2 cellular contexts compared by ENCODE assay signal in the genomic region with DNA sequence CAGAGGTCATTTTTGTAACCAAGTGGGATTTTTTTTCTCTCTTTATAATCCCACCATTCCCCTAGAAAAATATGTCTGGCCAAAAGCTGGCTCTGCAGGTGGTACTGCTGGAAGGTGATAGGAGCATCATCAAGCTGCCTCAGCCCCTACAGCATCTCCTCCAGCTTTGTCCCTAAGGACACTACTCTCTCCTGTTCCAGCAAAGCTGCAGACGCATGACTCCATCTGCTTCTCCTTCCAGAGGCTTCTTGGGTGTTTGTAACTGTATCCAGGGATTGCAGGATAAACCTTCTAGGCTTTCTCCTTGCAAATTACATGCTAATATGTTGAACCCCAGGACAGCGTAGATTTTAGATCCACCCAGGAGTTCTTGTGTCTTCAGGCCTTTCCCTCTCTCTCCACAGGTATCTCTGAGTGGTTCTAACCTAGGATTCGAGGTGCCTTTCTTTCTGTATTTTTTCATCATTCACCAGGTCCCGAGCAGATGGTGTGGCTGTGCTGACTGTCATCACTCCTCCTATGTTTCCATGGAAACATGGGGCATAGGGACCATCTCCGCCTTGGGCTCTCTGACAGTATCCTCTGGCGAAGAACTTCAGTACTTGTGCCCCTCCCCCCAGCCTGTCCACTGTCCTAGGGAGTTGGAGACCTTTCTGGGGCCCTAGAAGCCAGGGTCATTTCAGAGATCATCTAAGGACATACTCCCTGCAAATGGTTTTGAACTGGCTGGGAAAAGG.
TF ChIP-seq lines count a peak whose summit lies in the region.

No MANE protein-coding gene starts in this region.

TF ChIP-seq in SK-N-SH, 30 proteins besides CTCF, POLR2A, EP300 and RAD21:
- TF ChIP-seq, protein P1, sequence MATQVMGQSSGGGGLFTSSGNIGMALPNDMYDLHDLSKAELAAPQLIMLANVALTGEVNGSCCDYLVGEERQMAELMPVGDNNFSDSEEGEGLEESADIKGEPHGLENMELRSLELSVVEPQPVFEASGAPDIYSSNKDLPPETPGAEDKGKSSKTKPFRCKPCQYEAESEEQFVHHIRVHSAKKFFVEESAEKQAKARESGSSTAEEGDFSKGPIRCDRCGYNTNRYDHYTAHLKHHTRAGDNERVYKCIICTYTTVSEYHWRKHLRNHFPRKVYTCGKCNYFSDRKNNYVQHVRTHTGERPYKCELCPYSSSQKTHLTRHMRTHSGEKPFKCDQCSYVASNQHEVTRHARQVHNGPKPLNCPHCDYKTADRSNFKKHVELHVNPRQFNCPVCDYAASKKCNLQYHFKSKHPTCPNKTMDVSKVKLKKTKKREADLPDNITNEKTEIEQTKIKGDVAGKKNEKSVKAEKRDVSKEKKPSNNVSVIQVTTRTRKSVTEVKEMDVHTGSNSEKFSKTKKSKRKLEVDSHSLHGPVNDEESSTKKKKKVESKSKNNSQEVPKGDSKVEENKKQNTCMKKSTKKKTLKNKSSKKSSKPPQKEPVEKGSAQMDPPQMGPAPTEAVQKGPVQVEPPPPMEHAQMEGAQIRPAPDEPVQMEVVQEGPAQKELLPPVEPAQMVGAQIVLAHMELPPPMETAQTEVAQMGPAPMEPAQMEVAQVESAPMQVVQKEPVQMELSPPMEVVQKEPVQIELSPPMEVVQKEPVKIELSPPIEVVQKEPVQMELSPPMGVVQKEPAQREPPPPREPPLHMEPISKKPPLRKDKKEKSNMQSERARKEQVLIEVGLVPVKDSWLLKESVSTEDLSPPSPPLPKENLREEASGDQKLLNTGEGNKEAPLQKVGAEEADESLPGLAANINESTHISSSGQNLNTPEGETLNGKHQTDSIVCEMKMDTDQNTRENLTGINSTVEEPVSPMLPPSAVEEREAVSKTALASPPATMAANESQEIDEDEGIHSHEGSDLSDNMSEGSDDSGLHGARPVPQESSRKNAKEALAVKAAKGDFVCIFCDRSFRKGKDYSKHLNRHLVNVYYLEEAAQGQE (IDR thresholded peaks at IDR 0.05; ENCODE audit: low read depth, low read length), result no peak
- no peak for TF ChIP-seq TEAD4 (IDR thresholded peaks at IDR 0.05; ENCODE audit: borderline replicate concordance, insufficient read depth)
- TF ChIP-seq ZBTB33 (IDR thresholded peaks at IDR 0.05; ENCODE audit: borderline replicate concordance, low read depth), result no peak
- no peak for TF ChIP-seq MXI1 (IDR thresholded peaks at IDR 0.05; ENCODE audit: low read depth, low read length)
- no peak for TF ChIP-seq RCOR1 (IDR thresholded peaks at IDR 0.05; ENCODE audit: low read length)
- TF ChIP-seq EZH2phosphoT487 (IDR thresholded peaks at IDR 0.05; ENCODE audit: borderline replicate concordance, low read depth), result no peak
- TF ChIP-seq FOXJ3 (CRISPR knock-in tag; IDR thresholded peaks at IDR 0.05), result no peak
- TF ChIP-seq GABPA (IDR thresholded peaks at IDR 0.05; ENCODE audit: low read depth), result no peak
- TF ChIP-seq GATA2 (CRISPR knock-in tag; IDR thresholded peaks at IDR 0.05), result no peak
- TF ChIP-seq, protein P2, sequence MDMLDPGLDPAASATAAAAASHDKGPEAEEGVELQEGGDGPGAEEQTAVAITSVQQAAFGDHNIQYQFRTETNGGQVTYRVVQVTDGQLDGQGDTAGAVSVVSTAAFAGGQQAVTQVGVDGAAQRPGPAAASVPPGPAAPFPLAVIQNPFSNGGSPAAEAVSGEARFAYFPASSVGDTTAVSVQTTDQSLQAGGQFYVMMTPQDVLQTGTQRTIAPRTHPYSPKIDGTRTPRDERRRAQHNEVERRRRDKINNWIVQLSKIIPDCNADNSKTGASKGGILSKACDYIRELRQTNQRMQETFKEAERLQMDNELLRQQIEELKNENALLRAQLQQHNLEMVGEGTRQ (IDR thresholded peaks at IDR 0.05; ENCODE audit: borderline replicate concordance, low read depth, low read length), result no peak
- TF ChIP-seq NFIC (IDR thresholded peaks at IDR 0.05; ENCODE audit: borderline replicate concordance), result no peak
- TF ChIP-seq TCF12 (IDR thresholded peaks at IDR 0.05), result no peak

TF ChIP-seq in SK-N-SH treated with all-trans-retinoic acid at 6 μM for 48 hours, 23 proteins besides CTCF, POLR2A, EP300 and RAD21 (continued from another document):
- TF ChIP-seq PATZ1 (CRISPR knock-in tag; IDR thresholded peaks at IDR 0.05; ENCODE audit: borderline replicate concordance) (no peak), TCF4 (CRISPR knock-in tag; IDR thresholded peaks at IDR 0.05; ENCODE audit: borderline replicate concordance) (no peak), ZFP30 (CRISPR knock-in tag; IDR thresholded peaks at IDR 0.05) (no peak), POU6F1 (CRISPR knock-in tag; IDR thresholded peaks at IDR 0.05; ENCODE audit: borderline replicate concordance, low read depth) (no peak), CREB5 (CRISPR knock-in tag; IDR thresholded peaks at IDR 0.05; ENCODE audit: low read depth) (no peak), ZNF70 (CRISPR knock-in tag; IDR thresholded peaks at IDR 0.05) (no peak), ARNTL (CRISPR knock-in tag; IDR thresholded peaks at IDR 0.05; ENCODE audit: borderline replicate concordance, low read depth) (no peak), ZFP3 (CRISPR knock-in tag; IDR thresholded peaks at IDR 0.05) (no peak), ESRRG (CRISPR knock-in tag; IDR thresholded peaks at IDR 0.05) (no peak), ZC3H10 (CRISPR knock-in tag; IDR thresholded peaks at IDR 0.05) (no peak), TSHZ2 (CRISPR knock-in tag; IDR thresholded peaks at IDR 0.05) (no peak), CSDC2 (CRISPR knock-in tag; IDR thresholded peaks at IDR 0.05) (no peak), ZNF8 (CRISPR knock-in tag; IDR thresholded peaks at IDR 0.05) (no peak), BACH2 (CRISPR knock-in tag; IDR thresholded peaks at IDR 0.05; ENCODE audit: borderline replicate concordance) (no peak), TOX (CRISPR knock-in tag; IDR thresholded peaks at IDR 0.05; ENCODE audit: borderline replicate concordance) (no peak), RARB (CRISPR knock-in tag; IDR thresholded peaks at IDR 0.05) (no peak)
- TF ChIP-seq, protein P3, sequence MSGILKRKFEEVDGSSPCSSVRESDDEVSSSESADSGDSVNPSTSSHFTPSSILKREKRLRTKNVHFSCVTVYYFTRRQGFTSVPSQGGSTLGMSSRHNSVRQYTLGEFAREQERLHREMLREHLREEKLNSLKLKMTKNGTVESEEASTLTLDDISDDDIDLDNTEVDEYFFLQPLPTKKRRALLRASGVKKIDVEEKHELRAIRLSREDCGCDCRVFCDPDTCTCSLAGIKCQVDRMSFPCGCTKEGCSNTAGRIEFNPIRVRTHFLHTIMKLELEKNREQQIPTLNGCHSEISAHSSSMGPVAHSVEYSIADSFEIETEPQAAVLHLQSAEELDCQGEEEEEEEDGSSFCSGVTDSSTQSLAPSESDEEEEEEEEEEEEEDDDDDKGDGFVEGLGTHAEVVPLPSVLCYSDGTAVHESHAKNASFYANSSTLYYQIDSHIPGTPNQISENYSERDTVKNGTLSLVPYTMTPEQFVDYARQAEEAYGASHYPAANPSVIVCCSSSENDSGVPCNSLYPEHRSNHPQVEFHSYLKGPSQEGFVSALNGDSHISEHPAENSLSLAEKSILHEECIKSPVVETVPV (CRISPR knock-in tag; IDR thresholded peaks at IDR 0.05), result no peak
